ENCODE assay signal across 2 cellular contexts in genomic region chr12:77013091-77013490, GRCh38.
TF ChIP-seq lines count a peak whose summit lies in the region.

No MANE protein-coding gene starts in this region.

TF ChIP-seq in IMR-90, 13 proteins besides CTCF, POLR2A, EP300 and RAD21 (continued from another document):
- TF ChIP-seq ELK1 (IDR thresholded peaks at IDR 0.05; ENCODE audit: borderline replicate concordance, low read depth, low read length), result no peak

TF ChIP-seq in SK-N-SH treated with all-trans-retinoic acid at 6 μM for 48 hours, 23 proteins besides CTCF, POLR2A, EP300 and RAD21 (continued from another document):
- no peak for TF ChIP-seq ZC3H10 (CRISPR knock-in tag; IDR thresholded peaks at IDR 0.05)
- no peak for TF ChIP-seq ZNF565 (CRISPR knock-in tag; conservative IDR thresholded peaks at IDR 0.05; ENCODE audit: low read depth)
- TF ChIP-seq GLIS3 (CRISPR knock-in tag; IDR thresholded peaks at IDR 0.05), result no peak
- TF ChIP-seq TCF4 (CRISPR knock-in tag; IDR thresholded peaks at IDR 0.05; ENCODE audit: borderline replicate concordance), result no peak
- no peak for TF ChIP-seq PATZ1 (CRISPR knock-in tag; IDR thresholded peaks at IDR 0.05; ENCODE audit: borderline replicate concordance)
- no peak for TF ChIP-seq CREB5 (CRISPR knock-in tag; IDR thresholded peaks at IDR 0.05; ENCODE audit: low read depth)
- no peak for TF ChIP-seq OSR1 (CRISPR knock-in tag; IDR thresholded peaks at IDR 0.05)
- TF ChIP-seq ZFP3 (CRISPR knock-in tag; IDR thresholded peaks at IDR 0.05), result no peak
- no peak for TF ChIP-seq ZNF70 (CRISPR knock-in tag; IDR thresholded peaks at IDR 0.05)
- no peak for TF ChIP-seq TOX (CRISPR knock-in tag; IDR thresholded peaks at IDR 0.05; ENCODE audit: borderline replicate concordance)
- no peak for TF ChIP-seq ZNF8 (CRISPR knock-in tag; IDR thresholded peaks at IDR 0.05)
- no peak for TF ChIP-seq ISL1 (CRISPR knock-in tag; IDR thresholded peaks at IDR 0.05)
